ENCODE assay signal across 8 cellular contexts in the genomic region with DNA sequence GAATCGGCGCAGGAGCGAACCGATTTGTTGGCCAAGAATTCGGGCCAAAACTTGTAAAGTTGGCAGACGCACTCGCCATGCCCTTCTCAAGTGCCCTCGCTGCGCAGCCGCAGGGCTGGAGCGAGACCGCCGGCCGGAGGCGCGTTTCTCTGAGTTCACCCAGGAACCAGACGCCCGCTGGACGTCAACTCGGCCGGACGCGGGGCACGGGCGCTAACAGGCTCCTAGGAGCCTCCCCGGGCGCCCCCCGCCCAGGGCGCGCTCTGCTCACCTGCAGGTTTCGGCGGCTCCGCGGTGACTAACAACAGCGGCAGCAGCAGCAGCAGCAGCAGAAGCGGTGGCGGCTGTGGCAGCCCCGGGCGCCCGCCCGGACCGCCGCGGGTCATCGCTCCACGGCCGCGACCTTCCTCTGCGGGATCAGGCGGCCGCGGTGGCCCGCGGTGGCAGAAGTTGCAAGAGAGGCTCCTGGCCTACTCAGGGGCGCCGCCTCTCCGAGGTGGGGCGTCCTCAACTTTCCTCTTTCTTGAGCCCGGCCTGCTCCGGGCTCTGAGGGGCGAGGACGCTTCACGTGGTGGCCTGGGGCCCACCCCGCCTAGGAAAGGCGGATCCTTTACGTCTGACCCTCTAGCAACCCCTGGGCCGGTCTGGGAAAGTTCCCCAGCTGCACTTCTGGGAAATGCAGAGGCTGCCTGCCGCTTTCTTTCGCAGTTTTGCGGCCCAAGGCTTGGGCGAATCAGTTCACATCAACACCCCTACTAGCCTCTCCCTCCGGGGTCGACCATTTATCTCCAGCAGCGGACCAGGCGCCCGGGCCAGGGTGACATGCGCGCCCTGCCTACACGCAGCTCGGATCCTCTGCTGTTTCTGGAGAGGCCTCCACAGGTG. TPM values are rescaled to one million over a fixed set of nuclear protein-coding genes. Genes with fewer than 3 reads are reported as not detected.
A peak's percentile ranks its signal among the peaks of the same experiment; 100 is the strongest.
DNase-seq lines count a peak whose midpoint lies in the region; ATAC-seq, FAIRE-seq and TF ChIP-seq lines count a peak whose summit lies in the region.

A gene with protein sequence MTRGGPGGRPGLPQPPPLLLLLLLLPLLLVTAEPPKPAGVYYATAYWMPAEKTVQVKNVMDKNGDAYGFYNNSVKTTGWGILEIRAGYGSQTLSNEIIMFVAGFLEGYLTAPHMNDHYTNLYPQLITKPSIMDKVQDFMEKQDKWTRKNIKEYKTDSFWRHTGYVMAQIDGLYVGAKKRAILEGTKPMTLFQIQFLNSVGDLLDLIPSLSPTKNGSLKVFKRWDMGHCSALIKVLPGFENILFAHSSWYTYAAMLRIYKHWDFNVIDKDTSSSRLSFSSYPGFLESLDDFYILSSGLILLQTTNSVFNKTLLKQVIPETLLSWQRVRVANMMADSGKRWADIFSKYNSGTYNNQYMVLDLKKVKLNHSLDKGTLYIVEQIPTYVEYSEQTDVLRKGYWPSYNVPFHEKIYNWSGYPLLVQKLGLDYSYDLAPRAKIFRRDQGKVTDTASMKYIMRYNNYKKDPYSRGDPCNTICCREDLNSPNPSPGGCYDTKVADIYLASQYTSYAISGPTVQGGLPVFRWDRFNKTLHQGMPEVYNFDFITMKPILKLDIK (minus strand): TSS at position 573 of the 885 bp plus-strand sequence. CDS start 187 bp downstream, at position 386.

- no peaks in the 10 kb centered on the region for H3K9me3 Mint-ChIP-seq in activated CD4-positive, alpha-beta memory T cell treated with anti-CD3 and anti-CD28 coated beads for 36 hours
- no peaks in the 10 kb centered on the region for H3K9me3 Mint-ChIP-seq in activated CD4-positive, alpha-beta memory T cell treated with anti-CD3 and anti-CD28 coated beads, Interleukin-2, amount 10 ng/mL, durations not matched to agents 7 days and 5 days
- H3K9me3 Mint-ChIP-seq in activated naive CD8-positive, alpha-beta T cell treated with anti-CD3 and anti-CD28 coated beads, Interleukin-2, amount 10 ng/mL, durations not matched to agents 7 days and 5 days, result no peaks in the 10 kb centered on the region
- H3K9me3 Mint-ChIP-seq in CD4-positive, alpha-beta T cell, result no peaks in the 10 kb centered on the region

- H3K27me3 ChIP-seq in pancreas, result no peaks in the 10 kb centered on the region
- peaks cover 30% of the 10 kb centered on the region for H3K27me3 ChIP-seq in CD4-positive, alpha-beta T cell (ENCODE audit: control insufficient read depth, insufficient read depth, low read length)

- FAIRE-seq in pancreas (lab: Jason Lieb, UNC), result no peak

- peaks cover 4% of the 10 kb centered on the region for H3K4me1 Mint-ChIP-seq in activated CD4-positive, alpha-beta memory T cell treated with anti-CD3 and anti-CD28 coated beads for 36 hours (ENCODE audit: low read depth)
- peaks cover 4% of the 10 kb centered on the region for H3K4me1 Mint-ChIP-seq in activated CD4-positive, alpha-beta memory T cell treated with anti-CD3 and anti-CD28 coated beads, Interleukin-2, amount 10 ng/mL, durations not matched to agents 7 days and 5 days
- peaks cover 2% of the 10 kb centered on the region for H3K4me1 Mint-ChIP-seq in activated naive CD8-positive, alpha-beta T cell treated with anti-CD3 and anti-CD28 coated beads, Interleukin-2, amount 10 ng/mL, durations not matched to agents 7 days and 5 days
- H3K4me1 Mint-ChIP-seq in CD4-positive, alpha-beta T cell (ENCODE audit: low read depth), result no peaks in the 10 kb centered on the region

- peak within 1 kb of the TSS; percentile 53 to 72 (median 61) for H3K4me3 ChIP-seq in pancreas

- TF ChIP-seq CTCF in pancreas (IDR thresholded peaks at IDR 0.05), result no peak
- no peak for TF ChIP-seq CTCF in CD4-positive, alpha-beta T cell (IDR thresholded peaks at IDR 0.05)

- H3K36me3 ChIP-seq in pancreas, result no peaks in the 10 kb centered on the region

- intact Hi-C loops in activated CD4-positive, alpha-beta memory T cell treated with anti-CD3 and anti-CD28 coated beads for 36 hours (cut with micrococcal nuclease), result no loop called here
- intact Hi-C loops in left ventricle myocardium superior (cut with micrococcal nuclease) (no loop called here), pancreas (cut with DNase I) (no loop called here)
- intact Hi-C loops in CD4-positive, alpha-beta T cell (cut with DNase I, micrococcal nuclease), result no loop called here

- H3K36me3 Mint-ChIP-seq in activated CD4-positive, alpha-beta memory T cell treated with anti-CD3 and anti-CD28 coated beads for 36 hours, result no peaks in the 10 kb centered on the region
- H3K36me3 Mint-ChIP-seq in activated CD4-positive, alpha-beta memory T cell treated with anti-CD3 and anti-CD28 coated beads, Interleukin-2, amount 10 ng/mL, durations not matched to agents 7 days and 5 days (ENCODE audit: low read depth), result no peaks in the 10 kb centered on the region
- no peaks in the 10 kb centered on the region for H3K36me3 Mint-ChIP-seq in activated naive CD8-positive, alpha-beta T cell treated with anti-CD3 and anti-CD28 coated beads, Interleukin-2, amount 10 ng/mL, durations not matched to agents 7 days and 5 days
- H3K36me3 Mint-ChIP-seq in CD4-positive, alpha-beta T cell (ENCODE audit: low read depth), result no peaks in the 10 kb centered on the region

- no peak within 1 kb of the TSS for H3K4me3 Mint-ChIP-seq in activated CD4-positive, alpha-beta memory T cell treated with anti-CD3 and anti-CD28 coated beads for 36 hours
- H3K4me3 Mint-ChIP-seq in activated CD4-positive, alpha-beta memory T cell treated with anti-CD3 and anti-CD28 coated beads, Interleukin-2, amount 10 ng/mL, durations not matched to agents 7 days and 5 days, result no peak within 1 kb of the TSS
- H3K4me3 Mint-ChIP-seq in activated naive CD8-positive, alpha-beta T cell treated with anti-CD3 and anti-CD28 coated beads, Interleukin-2, amount 10 ng/mL, durations not matched to agents 7 days and 5 days, result peak within 1 kb of the TSS; percentile 47
- H3K4me3 Mint-ChIP-seq in CD4-positive, alpha-beta T cell, result no peak within 1 kb of the TSS

- 2 to 3% methylated on average over 79 to 80 of the region's 80 CpGs for WGBS in pancreas, 2 donors

- peaks cover 22% of the 10 kb centered on the region for H3K27me3 Mint-ChIP-seq in activated CD4-positive, alpha-beta memory T cell treated with anti-CD3 and anti-CD28 coated beads for 36 hours
- peaks cover 30% of the 10 kb centered on the region for H3K27me3 Mint-ChIP-seq in activated CD4-positive, alpha-beta memory T cell treated with anti-CD3 and anti-CD28 coated beads, Interleukin-2, amount 10 ng/mL, durations not matched to agents 7 days and 5 days
- H3K27me3 Mint-ChIP-seq in activated naive CD8-positive, alpha-beta T cell treated with anti-CD3 and anti-CD28 coated beads, Interleukin-2, amount 10 ng/mL, durations not matched to agents 7 days and 5 days, result peaks cover 32% of the 10 kb centered on the region
- peaks cover 72% of the 10 kb centered on the region for H3K27me3 Mint-ChIP-seq in CD4-positive, alpha-beta T cell

- POLR2A ChIA-PET in activated CD4-positive, alpha-beta memory T cell treated with anti-CD3 and anti-CD28 coated beads for 36 hours (lab: Charles Lee), result no interaction called here
- POLR2A ChIA-PET in activated CD4-positive, alpha-beta memory T cell treated with anti-CD3 and anti-CD28 coated beads, Interleukin-2, amount 10 ng/mL, durations not matched to agents 7 days and 5 days (lab: Charles Lee), result no interaction called here
- POLR2A ChIA-PET in activated naive CD8-positive, alpha-beta T cell treated with anti-CD3 and anti-CD28 coated beads, Interleukin-2, amount 10 ng/mL, durations not matched to agents 7 days and 5 days (lab: Charles Lee), result no interaction called here
- POLR2A ChIA-PET in CD4-positive, alpha-beta T cell (lab: Charles Lee), result no interaction called here

- no peak within 1 kb of the TSS for H3K27ac Mint-ChIP-seq in activated CD4-positive, alpha-beta memory T cell treated with anti-CD3 and anti-CD28 coated beads for 36 hours
- H3K27ac Mint-ChIP-seq in activated CD4-positive, alpha-beta memory T cell treated with anti-CD3 and anti-CD28 coated beads, Interleukin-2, amount 10 ng/mL, durations not matched to agents 7 days and 5 days, result no peak within 1 kb of the TSS
- H3K27ac Mint-ChIP-seq in activated naive CD8-positive, alpha-beta T cell treated with anti-CD3 and anti-CD28 coated beads, Interleukin-2, amount 10 ng/mL, durations not matched to agents 7 days and 5 days, result no peak within 1 kb of the TSS
- no peak within 1 kb of the TSS for H3K27ac Mint-ChIP-seq in CD4-positive, alpha-beta T cell

- peaks cover 8 to 40% (median 13%) of the 10 kb centered on the region in 3 donors for H3K4me1 ChIP-seq in pancreas

- CTCF ChIA-PET in activated CD4-positive, alpha-beta memory T cell treated with anti-CD3 and anti-CD28 coated beads for 36 hours (lab: Charles Lee), result no interaction called here
- CTCF ChIA-PET in activated CD4-positive, alpha-beta memory T cell treated with anti-CD3 and anti-CD28 coated beads, Interleukin-2, amount 10 ng/mL, durations not matched to agents 7 days and 5 days (lab: Charles Lee), result no interaction called here
- CTCF ChIA-PET in CD4-positive, alpha-beta T cell (lab: Charles Lee), result no interaction called here

- H3K27ac ChIP-seq in pancreas, result peak within 1 kb of the TSS; percentile 90 to 96 (median 93)
- no peak within 1 kb of the TSS for H3K27ac ChIP-seq in CD4-positive, alpha-beta T cell (ENCODE audit: low read depth, low read length)

- DNase-seq in activated CD4-positive, alpha-beta memory T cell treated with anti-CD3 and anti-CD28 coated beads for 36 hours, result peak; percentile 25
- DNase-seq in activated CD4-positive, alpha-beta memory T cell treated with anti-CD3 and anti-CD28 coated beads, Interleukin-2, amount 10 ng/mL, durations not matched to agents 7 days and 5 days, result no peak
- DNase-seq in activated naive CD8-positive, alpha-beta T cell treated with anti-CD3 and anti-CD28 coated beads, Interleukin-2, amount 10 ng/mL, durations not matched to agents 7 days and 5 days, result peak; percentile 44
- DNase-seq in left ventricle myocardium superior, result peak; percentile 90
- DNase-seq in pancreas, result peak; percentile 78 to 92 (median 87)
- DNase-seq in CD4-positive, alpha-beta T cell, result no peak

- ATAC-seq in HG03135 (IDR thresholded peaks at IDR 0.05; ENCODE audit: unreplicated experiment) (peak; percentile 67), left ventricle myocardium superior (peak; percentile 95), pancreas (peak; percentile 81 to 90 (median 86)), GM18520 (IDR thresholded peaks at IDR 0.05; ENCODE audit: unreplicated experiment) (no peak)
- peak; percentile 60 for ATAC-seq in activated naive CD8-positive, alpha-beta T cell treated with anti-CD3 and anti-CD28 coated beads, Interleukin-2, amount 10 ng/mL, durations not matched to agents 7 days and 5 days (ENCODE audit: low read depth)
- ATAC-seq in CD4-positive, alpha-beta T cell (ENCODE audit: poor library complexity), result no peak

- no peaks in the 10 kb centered on the region for H3K9me3 ChIP-seq in pancreas
- no peaks in the 10 kb centered on the region for H3K9me3 ChIP-seq in CD4-positive, alpha-beta T cell (ENCODE audit: control insufficient read depth, low read length)

RNA-seq across cellular contexts. Expression of the gene that starts here (rescaled TPM):
- not detected for total RNA-seq in activated CD4-positive, alpha-beta memory T cell treated with anti-CD3 and anti-CD28 coated beads for 36 hours
- total RNA-seq in activated CD4-positive, alpha-beta memory T cell treated with anti-CD3 and anti-CD28 coated beads, Interleukin-2, amount 10 ng/mL, durations not matched to agents 7 days and 5 days, result not detected
- 1 to 10 TPM in 1 of 2 experiments, not detected in 1; 1.1 TPM for total RNA-seq in activated naive CD8-positive, alpha-beta T cell treated with anti-CD3 and anti-CD28 coated beads, Interleukin-2, amount 10 ng/mL, durations not matched to agents 7 days and 5 days
- total RNA-seq in left ventricle myocardium superior (24.7 TPM), pancreas (10 to 100 TPM in 5 of 6 donors, 1 to 10 TPM in 1; 8.7 to 35.4 (median 12.5) TPM)
- 1 to 10 TPM; 3.2 to 4.1 TPM for polyA plus RNA-seq in pancreas
- total RNA-seq in CD4-positive, alpha-beta T cell, result 1 to 10 TPM in 1 of 2 experiments, under 1 TPM in 1; 0.95 to 1.3 TPM

Comparison
In these comparisons a context has a peak if more than half of its experiments do, and no peak if none do; other contexts are left out.
1. RNA of the gene that starts here (total RNA-seq): 24.7 TPM in left ventricle myocardium superior (single experiment) and 8.7 to 35.4 TPM in pancreas; 0.95 to 1.3 TPM in CD4-positive, alpha-beta T cell, 1.1 TPM in activated naive CD8-positive, alpha-beta T cell treated with anti-CD3 and anti-CD28 coated beads, Interleukin-2, amount 10 ng/mL, durations not matched to agents 7 days and 5 days, not detected in activated CD4-positive, alpha-beta memory T cell treated with anti-CD3 and anti-CD28 coated beads for 36 hours and not detected in activated CD4-positive, alpha-beta memory T cell treated with anti-CD3 and anti-CD28 coated beads, Interleukin-2, amount 10 ng/mL, durations not matched to agents 7 days and 5 days; every median in the first group is over 4 times any median in the second.
2. Peak in DNase-seq in activated CD4-positive, alpha-beta memory T cell treated with anti-CD3 and anti-CD28 coated beads for 36 hours; RNA of the gene not detected or under 1 TPM.
3. DNase-seq: peak in activated naive CD8-positive, alpha-beta T cell treated with anti-CD3 and anti-CD28 coated beads, Interleukin-2, amount 10 ng/mL, durations not matched to agents 7 days and 5 days (single experiment), left ventricle myocardium superior (single experiment) and pancreas (6 of 6); none in activated CD4-positive, alpha-beta memory T cell treated with anti-CD3 and anti-CD28 coated beads, Interleukin-2, amount 10 ng/mL, durations not matched to agents 7 days and 5 days (single experiment) and CD4-positive, alpha-beta T cell (0 of 10).
4. ATAC-seq: peak in HG03135 (single experiment), activated naive CD8-positive, alpha-beta T cell treated with anti-CD3 and anti-CD28 coated beads, Interleukin-2, amount 10 ng/mL, durations not matched to agents 7 days and 5 days (single experiment), left ventricle myocardium superior (single experiment) and pancreas (4 of 4); none in CD4-positive, alpha-beta T cell (single experiment) and GM18520 (single experiment).